ENCODE assay signal across 1 cellular context in genomic region chr6:118894425-118895240, GRCh38.
TF ChIP-seq lines count a peak whose summit lies in the region.

No MANE protein-coding gene starts in this region.

TF ChIP-seq in H1, 55 proteins besides CTCF, POLR2A, EP300 and RAD21 (continued from another document):
- TF ChIP-seq, protein P1, sequence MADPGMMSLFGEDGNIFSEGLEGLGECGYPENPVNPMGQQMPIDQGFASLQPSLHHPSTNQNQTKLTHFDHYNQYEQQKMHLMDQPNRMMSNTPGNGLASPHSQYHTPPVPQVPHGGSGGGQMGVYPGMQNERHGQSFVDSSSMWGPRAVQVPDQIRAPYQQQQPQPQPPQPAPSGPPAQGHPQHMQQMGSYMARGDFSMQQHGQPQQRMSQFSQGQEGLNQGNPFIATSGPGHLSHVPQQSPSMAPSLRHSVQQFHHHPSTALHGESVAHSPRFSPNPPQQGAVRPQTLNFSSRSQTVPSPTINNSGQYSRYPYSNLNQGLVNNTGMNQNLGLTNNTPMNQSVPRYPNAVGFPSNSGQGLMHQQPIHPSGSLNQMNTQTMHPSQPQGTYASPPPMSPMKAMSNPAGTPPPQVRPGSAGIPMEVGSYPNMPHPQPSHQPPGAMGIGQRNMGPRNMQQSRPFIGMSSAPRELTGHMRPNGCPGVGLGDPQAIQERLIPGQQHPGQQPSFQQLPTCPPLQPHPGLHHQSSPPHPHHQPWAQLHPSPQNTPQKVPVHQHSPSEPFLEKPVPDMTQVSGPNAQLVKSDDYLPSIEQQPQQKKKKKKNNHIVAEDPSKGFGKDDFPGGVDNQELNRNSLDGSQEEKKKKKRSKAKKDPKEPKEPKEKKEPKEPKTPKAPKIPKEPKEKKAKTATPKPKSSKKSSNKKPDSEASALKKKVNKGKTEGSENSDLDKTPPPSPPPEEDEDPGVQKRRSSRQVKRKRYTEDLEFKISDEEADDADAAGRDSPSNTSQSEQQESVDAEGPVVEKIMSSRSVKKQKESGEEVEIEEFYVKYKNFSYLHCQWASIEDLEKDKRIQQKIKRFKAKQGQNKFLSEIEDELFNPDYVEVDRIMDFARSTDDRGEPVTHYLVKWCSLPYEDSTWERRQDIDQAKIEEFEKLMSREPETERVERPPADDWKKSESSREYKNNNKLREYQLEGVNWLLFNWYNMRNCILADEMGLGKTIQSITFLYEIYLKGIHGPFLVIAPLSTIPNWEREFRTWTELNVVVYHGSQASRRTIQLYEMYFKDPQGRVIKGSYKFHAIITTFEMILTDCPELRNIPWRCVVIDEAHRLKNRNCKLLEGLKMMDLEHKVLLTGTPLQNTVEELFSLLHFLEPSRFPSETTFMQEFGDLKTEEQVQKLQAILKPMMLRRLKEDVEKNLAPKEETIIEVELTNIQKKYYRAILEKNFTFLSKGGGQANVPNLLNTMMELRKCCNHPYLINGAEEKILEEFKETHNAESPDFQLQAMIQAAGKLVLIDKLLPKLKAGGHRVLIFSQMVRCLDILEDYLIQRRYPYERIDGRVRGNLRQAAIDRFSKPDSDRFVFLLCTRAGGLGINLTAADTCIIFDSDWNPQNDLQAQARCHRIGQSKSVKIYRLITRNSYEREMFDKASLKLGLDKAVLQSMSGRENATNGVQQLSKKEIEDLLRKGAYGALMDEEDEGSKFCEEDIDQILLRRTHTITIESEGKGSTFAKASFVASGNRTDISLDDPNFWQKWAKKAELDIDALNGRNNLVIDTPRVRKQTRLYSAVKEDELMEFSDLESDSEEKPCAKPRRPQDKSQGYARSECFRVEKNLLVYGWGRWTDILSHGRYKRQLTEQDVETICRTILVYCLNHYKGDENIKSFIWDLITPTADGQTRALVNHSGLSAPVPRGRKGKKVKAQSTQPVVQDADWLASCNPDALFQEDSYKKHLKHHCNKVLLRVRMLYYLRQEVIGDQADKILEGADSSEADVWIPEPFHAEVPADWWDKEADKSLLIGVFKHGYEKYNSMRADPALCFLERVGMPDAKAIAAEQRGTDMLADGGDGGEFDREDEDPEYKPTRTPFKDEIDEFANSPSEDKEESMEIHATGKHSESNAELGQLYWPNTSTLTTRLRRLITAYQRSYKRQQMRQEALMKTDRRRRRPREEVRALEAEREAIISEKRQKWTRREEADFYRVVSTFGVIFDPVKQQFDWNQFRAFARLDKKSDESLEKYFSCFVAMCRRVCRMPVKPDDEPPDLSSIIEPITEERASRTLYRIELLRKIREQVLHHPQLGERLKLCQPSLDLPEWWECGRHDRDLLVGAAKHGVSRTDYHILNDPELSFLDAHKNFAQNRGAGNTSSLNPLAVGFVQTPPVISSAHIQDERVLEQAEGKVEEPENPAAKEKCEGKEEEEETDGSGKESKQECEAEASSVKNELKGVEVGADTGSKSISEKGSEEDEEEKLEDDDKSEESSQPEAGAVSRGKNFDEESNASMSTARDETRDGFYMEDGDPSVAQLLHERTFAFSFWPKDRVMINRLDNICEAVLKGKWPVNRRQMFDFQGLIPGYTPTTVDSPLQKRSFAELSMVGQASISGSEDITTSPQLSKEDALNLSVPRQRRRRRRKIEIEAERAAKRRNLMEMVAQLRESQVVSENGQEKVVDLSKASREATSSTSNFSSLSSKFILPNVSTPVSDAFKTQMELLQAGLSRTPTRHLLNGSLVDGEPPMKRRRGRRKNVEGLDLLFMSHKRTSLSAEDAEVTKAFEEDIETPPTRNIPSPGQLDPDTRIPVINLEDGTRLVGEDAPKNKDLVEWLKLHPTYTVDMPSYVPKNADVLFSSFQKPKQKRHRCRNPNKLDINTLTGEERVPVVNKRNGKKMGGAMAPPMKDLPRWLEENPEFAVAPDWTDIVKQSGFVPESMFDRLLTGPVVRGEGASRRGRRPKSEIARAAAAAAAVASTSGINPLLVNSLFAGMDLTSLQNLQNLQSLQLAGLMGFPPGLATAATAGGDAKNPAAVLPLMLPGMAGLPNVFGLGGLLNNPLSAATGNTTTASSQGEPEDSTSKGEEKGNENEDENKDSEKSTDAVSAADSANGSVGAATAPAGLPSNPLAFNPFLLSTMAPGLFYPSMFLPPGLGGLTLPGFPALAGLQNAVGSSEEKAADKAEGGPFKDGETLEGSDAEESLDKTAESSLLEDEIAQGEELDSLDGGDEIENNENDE (IDR thresholded peaks at IDR 0.05; ENCODE audit: insufficient replicate concordance, low read length): no peak
- TF ChIP-seq SIX5 (IDR thresholded peaks at IDR 0.05; ENCODE audit: low read depth, low read length) (no peak), TAF7 (optimal IDR thresholded peaks at IDR 0.05; ENCODE audit: borderline replicate concordance, low read depth, low read length) (no peak), SIRT6 (IDR thresholded peaks at IDR 0.05; ENCODE audit: low read length) (no peak), JUN (IDR thresholded peaks at IDR 0.05; ENCODE audit: low read depth, low read length) (no peak), FOSL1 (IDR thresholded peaks at IDR 0.05; ENCODE audit: insufficient read depth, low read depth, low read length) (no peak), KDM1A (IDR thresholded peaks at IDR 0.05; ENCODE audit: borderline replicate concordance, low read length) (no peak), HDAC2 (IDR thresholded peaks at IDR 0.05; ENCODE audit: borderline replicate concordance in 1 of 2, low read depth in 2 of 2, low read length in 2 of 2) (no peak), CHD1 (IDR thresholded peaks at IDR 0.05; ENCODE audit: low read depth, low read length) (no peak), ZNF274 (IDR thresholded peaks at IDR 0.05; ENCODE audit: borderline replicate concordance, extremely low read depth, low read length) (no peak), POU5F1 (IDR thresholded peaks at IDR 0.05; ENCODE audit: low read depth, low read length) (no peak), EGR1 (IDR thresholded peaks at IDR 0.05; ENCODE audit: borderline replicate concordance, low read depth, low read length) (no peak), CHD2 (IDR thresholded peaks at IDR 0.05; ENCODE audit: low read length) (no peak), E2F6 (IDR thresholded peaks at IDR 0.05) (no peak), PHF8 (conservative IDR thresholded peaks at IDR 0.05; ENCODE audit: low read depth, low read length) (peak; percentile 28), GTF2F1 (IDR thresholded peaks at IDR 0.05; ENCODE audit: borderline replicate concordance, low read depth, low read length) (no peak), KDM4A (IDR thresholded peaks at IDR 0.05; ENCODE audit: low read depth, low read length, severe bottlenecking) (peak; percentile 29), BACH1 (IDR thresholded peaks at IDR 0.05; ENCODE audit: low read length) (no peak; the same call in 1 of the 2 replicates), ATF2 (IDR thresholded peaks at IDR 0.05; ENCODE audit: low read length) (no peak), RXRA (IDR thresholded peaks at IDR 0.05; ENCODE audit: insufficient read depth, low read depth, low read length) (no peak), MAFK (IDR thresholded peaks at IDR 0.05; ENCODE audit: low read depth, low read length) (no peak), ATF3 (IDR thresholded peaks at IDR 0.05; ENCODE audit: insufficient read depth, low read depth, low read length) (no peak), BRCA1 (IDR thresholded peaks at IDR 0.05; ENCODE audit: low read depth, low read length) (no peak), CBX8 (IDR thresholded peaks at IDR 0.05; ENCODE audit: borderline replicate concordance, low read depth, low read length) (no peak), TBP (IDR thresholded peaks at IDR 0.05; ENCODE audit: low read depth, low read length) (0 out of 2 replicates have a peak, but pooled peaks have one; percentile 16), RNF2 (IDR thresholded peaks at IDR 0.05; ENCODE audit: borderline replicate concordance, low read depth, low read length, missing control alignments, poor library complexity, severe bottlenecking) (no peak), EZH2 (IDR thresholded peaks at IDR 0.05; ENCODE audit: low read depth, low read length, severe bottlenecking) (no peak), SUZ12 (IDR thresholded peaks at IDR 0.05; ENCODE audit: low read length) (no peak), SP2 (IDR thresholded peaks at IDR 0.05; ENCODE audit: low read length) (no peak), CTBP2 (IDR thresholded peaks at IDR 0.05; ENCODE audit: borderline replicate concordance, insufficient read depth, insufficient read length, low read length) (no peak), RBBP5 (IDR thresholded peaks at IDR 0.05; ENCODE audit: borderline replicate concordance, low read depth, low read length) (peak; percentile 55; the same call in 1 of the 2 replicates), HDAC6 (IDR thresholded peaks at IDR 0.05; ENCODE audit: low read depth, low read length) (no peak), ASH2L (IDR thresholded peaks at IDR 0.05; ENCODE audit: low read length) (peak; percentile 96), CEBPB (IDR thresholded peaks at IDR 0.05; ENCODE audit: low read depth, low read length) (no peak)
- TF ChIP-seq, protein P2, sequence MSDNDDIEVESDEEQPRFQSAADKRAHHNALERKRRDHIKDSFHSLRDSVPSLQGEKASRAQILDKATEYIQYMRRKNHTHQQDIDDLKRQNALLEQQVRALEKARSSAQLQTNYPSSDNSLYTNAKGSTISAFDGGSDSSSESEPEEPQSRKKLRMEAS (IDR thresholded peaks at IDR 0.05): no peak
- TF ChIP-seq, protein P3, sequence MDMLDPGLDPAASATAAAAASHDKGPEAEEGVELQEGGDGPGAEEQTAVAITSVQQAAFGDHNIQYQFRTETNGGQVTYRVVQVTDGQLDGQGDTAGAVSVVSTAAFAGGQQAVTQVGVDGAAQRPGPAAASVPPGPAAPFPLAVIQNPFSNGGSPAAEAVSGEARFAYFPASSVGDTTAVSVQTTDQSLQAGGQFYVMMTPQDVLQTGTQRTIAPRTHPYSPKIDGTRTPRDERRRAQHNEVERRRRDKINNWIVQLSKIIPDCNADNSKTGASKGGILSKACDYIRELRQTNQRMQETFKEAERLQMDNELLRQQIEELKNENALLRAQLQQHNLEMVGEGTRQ (IDR thresholded peaks at IDR 0.05; ENCODE audit: low read length): no peak
